3 cellular contexts compared by ENCODE assay signal in genomic region chr1:106113851-106114250, GRCh38.
"Had no signal": no experiment of that assay in that cellular context is flagged by ENCODE, and none has a peak within 500 bp of the region (broad histone marks: within the 10 kb centered on the region; RNA-seq: fewer than 3 reads in every experiment).

No MANE protein-coding gene starts in this region.

- ATAC-seq: GM12878 had no signal

- H3K4me3 ChIP-seq: GM12878 had no signal

- DNase-seq: GDM1, GF-D8 had no signal
